Comparison of ENCODE assay signal across 13 cellular contexts in the genomic region with DNA sequence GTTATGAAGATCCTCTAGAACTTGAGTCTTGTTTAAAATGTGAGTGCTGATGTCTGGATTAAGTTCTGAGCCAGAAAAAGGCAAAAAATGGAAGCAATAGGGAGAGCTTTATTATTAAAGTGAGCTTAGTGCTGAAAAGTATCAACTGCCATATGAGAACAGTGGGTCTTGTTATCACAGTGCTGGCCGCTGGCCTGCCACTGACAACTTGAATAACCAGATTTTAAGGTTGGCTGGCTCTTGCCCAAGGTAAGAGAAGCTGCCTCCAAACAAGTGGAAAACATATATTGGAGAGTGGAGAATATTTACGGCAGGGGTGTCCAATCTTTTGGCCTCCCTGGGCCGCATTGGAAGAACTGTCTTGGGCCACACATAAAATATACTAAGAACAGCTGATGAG.
"Had no signal": no experiment of that assay in that cellular context is flagged by ENCODE, and none has a peak within 500 bp of the region (broad histone marks: within the 10 kb centered on the region; RNA-seq: fewer than 3 reads in every experiment).

No MANE protein-coding gene starts in this region.

- H3K9me3 Mint-ChIP-seq: activated CD4-positive, alpha-beta memory T cell treated with anti-CD3 and anti-CD28 coated beads for 36 hours; stimulated activated memory B cell treated with anti-CD40 and anti-IgM and Interleukin-4, amounts not matched to agents 10 μg/mL and 1 μg/mL and 100 μg/mL, for 72 hours; type B pancreatic cell had no signal

- ATAC-seq: left lobe of liver; right lobe of liver; stimulated activated memory B cell treated with anti-CD40 and anti-IgM and Interleukin-4, amounts not matched to agents 10 μg/mL and 1 μg/mL and 100 μg/mL, for 72 hours; T-helper 17 cell had no signal

- H3K9me3 ChIP-seq: heart left ventricle, right lobe of liver, spleen had no signal

- DNase-seq: activated CD4-positive, alpha-beta memory T cell treated with anti-CD3 and anti-CD28 coated beads for 36 hours; activated gamma-delta T cell; activated T-cell treated with anti-CD3 and anti-CD28 coated beads, Interleukin-2, amount 50 U/mL, for 48 hours; amygdala; heart left ventricle; right lobe of liver; spleen; stimulated activated CD4-positive, alpha-beta T cell treated with anti-CD3 and anti-CD28 coated beads, Interleukin-1b, Interleukin-23, amount 100 ng/mL, for 48 hours; T-helper 17 cell had no signal

- H3K27me3 Mint-ChIP-seq: activated CD4-positive, alpha-beta memory T cell treated with anti-CD3 and anti-CD28 coated beads for 36 hours; activated naive CD8-positive, alpha-beta T cell; stimulated activated memory B cell treated with anti-CD40 and anti-IgM and Interleukin-4, amounts not matched to agents 10 μg/mL and 1 μg/mL and 100 μg/mL, for 72 hours; T-helper 17 cell; type B pancreatic cell had no signal

- H3K4me3 Mint-ChIP-seq: activated CD4-positive, alpha-beta memory T cell treated with anti-CD3 and anti-CD28 coated beads for 36 hours; activated naive CD8-positive, alpha-beta T cell; stimulated activated memory B cell treated with anti-CD40 and anti-IgM and Interleukin-4, amounts not matched to agents 10 μg/mL and 1 μg/mL and 100 μg/mL, for 72 hours; T-helper 17 cell; type B pancreatic cell had no signal

- H3K4me3 ChIP-seq: heart left ventricle, right lobe of liver, spleen had no signal

- H3K27ac ChIP-seq: heart left ventricle, right lobe of liver, spleen had no signal

- H3K27ac Mint-ChIP-seq: activated CD4-positive, alpha-beta memory T cell treated with anti-CD3 and anti-CD28 coated beads for 36 hours; activated naive CD8-positive, alpha-beta T cell; stimulated activated memory B cell treated with anti-CD40 and anti-IgM and Interleukin-4, amounts not matched to agents 10 μg/mL and 1 μg/mL and 100 μg/mL, for 72 hours; T-helper 17 cell; type B pancreatic cell had no signal

- H3K4me1 Mint-ChIP-seq: stimulated activated memory B cell treated with anti-CD40 and anti-IgM and Interleukin-4, amounts not matched to agents 10 μg/mL and 1 μg/mL and 100 μg/mL, for 72 hours had no signal

- H3K4me1 ChIP-seq: right lobe of liver, spleen had no signal

- H3K36me3 ChIP-seq: right lobe of liver had no signal

- H3K27me3 ChIP-seq: heart left ventricle, right lobe of liver, spleen had no signal
